8 cellular contexts compared by ENCODE assay signal in the genomic region with DNA sequence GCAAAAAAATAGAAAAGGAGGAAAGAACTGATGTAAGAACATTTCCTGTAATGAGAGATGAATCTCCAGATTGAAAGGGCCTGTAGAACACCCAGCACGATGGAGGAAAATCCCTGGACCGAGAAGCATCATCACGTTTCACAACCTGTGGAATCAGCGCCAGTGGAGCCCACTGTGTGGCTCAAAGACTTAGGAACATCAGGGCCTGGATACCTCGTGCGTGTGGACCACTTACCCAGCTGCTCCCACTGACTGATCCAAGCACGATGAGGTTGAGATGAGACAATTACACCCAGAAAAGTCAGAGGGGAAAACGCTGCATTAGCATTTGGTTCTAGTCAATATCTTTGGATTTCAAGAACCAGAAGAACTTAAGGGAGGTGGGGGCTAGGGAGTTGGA.
"Had no signal": no experiment of that assay in that cellular context is flagged by ENCODE, and none has a peak within 500 bp of the region (broad histone marks: within the 10 kb centered on the region; RNA-seq: fewer than 3 reads in every experiment).

No MANE protein-coding gene starts in this region.

- ATAC-seq: HCT116, HepG2 had no signal

- H3K4me1 ChIP-seq: HAP-1 had no signal

- H3K9me3 ChIP-seq: HAP-1 had no signal

- H3K4me3 ChIP-seq: GM23338, HAP-1 had no signal

- H3K27ac Mint-ChIP-seq: GM23338, HFFc6 had no signal

- H3K9me3 Mint-ChIP-seq: GM23338, HFFc6 had no signal

- DNase-seq: H7, HFFc6 had no signal

- H3K27ac ChIP-seq: HL-60 had no signal

- H3K4me1 Mint-ChIP-seq: GM23338, IgD-negative memory B cell had no signal

- H3K36me3 ChIP-seq: HAP-1 had no signal

- H3K4me3 Mint-ChIP-seq: GM23338, HFFc6, IgD-negative memory B cell had no signal
